Comparison of ENCODE assay signal across 1 cellular context in genomic region chr1:24714859-24715520, GRCh38.
TF ChIP-seq lines count a peak whose summit lies in the region.

No MANE protein-coding gene starts in this region.

TF ChIP-seq in WTC11, 78 proteins besides CTCF, POLR2A, EP300 and RAD21 (continued from another document):
- no peak for TF ChIP-seq PRDM15 (CRISPR knock-in tag; IDR thresholded peaks at IDR 0.05)
- no peak for TF ChIP-seq MAX (CRISPR knock-in tag; IDR thresholded peaks at IDR 0.05)
- no peak for TF ChIP-seq MXD4 (CRISPR knock-in tag; IDR thresholded peaks at IDR 0.05; ENCODE audit: borderline replicate concordance)
- TF ChIP-seq ATF2 (CRISPR knock-in tag; IDR thresholded peaks at IDR 0.05; ENCODE audit: borderline replicate concordance, low read depth): no peak
- TF ChIP-seq IRF2 (CRISPR knock-in tag; IDR thresholded peaks at IDR 0.05; ENCODE audit: borderline replicate concordance, low read depth): no peak
- TF ChIP-seq ZSCAN18 (CRISPR knock-in tag; IDR thresholded peaks at IDR 0.05): no peak
- no peak for TF ChIP-seq ZNF317 (CRISPR knock-in tag; IDR thresholded peaks at IDR 0.05; ENCODE audit: borderline replicate concordance, low read depth)
- TF ChIP-seq ZBTB43 (CRISPR knock-in tag; IDR thresholded peaks at IDR 0.05): no peak
- no peak for TF ChIP-seq ATF1 (CRISPR knock-in tag; IDR thresholded peaks at IDR 0.05)
